In genomic region chr7:5776894-5777645, GRCh38 we compare ENCODE assay signal across 15 cellular contexts. TPM values are rescaled to one million over a fixed set of nuclear protein-coding genes. Genes with fewer than 3 reads are reported as not detected.
A peak's percentile ranks its signal among the peaks of the same experiment; 100 is the strongest.
DNase-seq lines count a peak whose midpoint lies in the region; ATAC-seq and FAIRE-seq lines count a peak whose summit lies in the region.
"Had no signal": no experiment of that assay in that cellular context is flagged by ENCODE, and none has a peak within 500 bp of the region (broad histone marks: within the 10 kb centered on the region; RNA-seq: fewer than 3 reads in every experiment).

No MANE protein-coding gene starts in this region.

- H3K27ac Mint-ChIP-seq in stimulated activated naive CD8-positive, alpha-beta T cell treated with anti-CD3 and anti-CD28 coated beads, Interleukin-15, Interleukin-2, amounts not matched to agents 100 ng/mL and 50 ng/mL, for 24 hours = peak overlapping the region; percentile 80
- H3K27ac Mint-ChIP-seq in T-helper 2 cell treated with Interferon-gamma antibody and Interleukin-4, amounts not matched to agents 5 μg/mL and 100 μg/mL, for 36 hours = peak overlapping the region; percentile 78
- peak overlapping the region; percentile 42 to 90 (median 80) for H3K27ac Mint-ChIP-seq in immature natural killer cell

- no peak overlapping the region for H3K14ac ChIP-seq in neuronal stem cell (ENCODE audit: low read length)

- WGBS in neuronal stem cell (ENCODE audit: extremely low coverage in 2 of 2, insufficient read length in 2 of 2, insufficient replicate concordance in 1 of 2), 2 donors = no CpG with 5 or more reads among the region's 9 CpGs

- H3K36me3 ChIP-seq in neuronal stem cell (replicated peaks in 1 of 2; ENCODE audit: control insufficient read depth in 2 of 2, insufficient read depth in 2 of 2, low read length in 2 of 2) = peaks cover 10 to 56% of the 10 kb centered on the region in 2 donors
- H3K36me3 ChIP-seq: left lung had no signal

- no peak overlapping the region for H3K23ac ChIP-seq in neuronal stem cell (ENCODE audit: low read depth, low read length, poor library complexity)

- H3K4me2 ChIP-seq in neuronal stem cell (ENCODE audit: insufficient read depth, low read length, poor library complexity, severe bottlenecking) = no peak overlapping the region

- no peaks in the 10 kb centered on the region for H3K9me3 ChIP-seq in neuronal stem cell (replicated peaks in 1 of 2; ENCODE audit: control insufficient read depth in 2 of 2, insufficient read depth in 1 of 2, low read depth in 1 of 2, low read length in 2 of 2)
- H3K9me3 ChIP-seq: left lung, SJCRH30 had no signal

- DNase-seq in stimulated activated naive CD8-positive, alpha-beta T cell treated with anti-CD3 and anti-CD28 coated beads, Interleukin-15, Interleukin-2, amounts not matched to agents 100 U/mL and 50 U/mL, for 24 hours = no peak
- no peak for DNase-seq in T-helper 2 cell treated with Interferon-gamma antibody and Interleukin-4, amounts not matched to agents 5 μg/mL and 100 μg/mL, for 36 hours (ENCODE audit: low spot score)
- peak in 1 of 3 donors; percentile 7 for DNase-seq in immature natural killer cell
- no peak for DNase-seq in urothelium cell line (ENCODE audit: low spot score)
- DNase-seq in NCI-H1436 treated with DMSO at 0.1 percent for 48 hours (lab: John Stamatoyannopoulos, UW) = no peak
- DNase-seq in neuronal stem cell (ENCODE audit: low spot score) = no peak
- no peak for DNase-seq in NCI-H510A (lab: John Stamatoyannopoulos, UW)
- DNase-seq: activated CD4-positive, CD25-positive, alpha-beta regulatory T cell treated with anti-CD3 and anti-CD28 coated beads, Interleukin-2, amount 50 U/mL, for 72 hours; left lung; NCI-H1092; NCI-H524; SJCRH30 had no signal

- H4K8ac ChIP-seq in neuronal stem cell (ENCODE audit: low read depth, low read length) = no peak overlapping the region

- no peak overlapping the region for H3K18ac ChIP-seq in neuronal stem cell (ENCODE audit: low read length)

- no peak overlapping the region for H2AFZ ChIP-seq in neuronal stem cell (ENCODE audit: low read length)
- H2AFZ ChIP-seq: parathyroid adenoma had no signal

- no peak overlapping the region for H3K4ac ChIP-seq in neuronal stem cell (ENCODE audit: low read length)

- no peak overlapping the region for H4K91ac ChIP-seq in neuronal stem cell (ENCODE audit: low read depth, low read length, poor library complexity)

- no peak overlapping the region for H2BK15ac ChIP-seq in neuronal stem cell (ENCODE audit: low read length)

- H2BK5ac ChIP-seq in neuronal stem cell (ENCODE audit: low read length) = no peak overlapping the region

- peaks cover 41% of the 10 kb centered on the region for H3K36me3 Mint-ChIP-seq in stimulated activated naive CD8-positive, alpha-beta T cell treated with anti-CD3 and anti-CD28 coated beads, Interleukin-15, Interleukin-2, amounts not matched to agents 100 ng/mL and 50 ng/mL, for 24 hours (ENCODE audit: low read depth)
- peaks cover 29% of the 10 kb centered on the region for H3K36me3 Mint-ChIP-seq in T-helper 2 cell treated with Interferon-gamma antibody and Interleukin-4, amounts not matched to agents 5 μg/mL and 100 μg/mL, for 36 hours (ENCODE audit: low read depth)
- H3K36me3 Mint-ChIP-seq in immature natural killer cell = no peaks in the 10 kb centered on the region

- no peaks in the 10 kb centered on the region for H3K27me3 ChIP-seq in neuronal stem cell (ENCODE audit: control insufficient read depth in 3 of 3, insufficient read depth in 3 of 3, low read depth in 1 of 3, low read length in 3 of 3)
- H3K27me3 ChIP-seq: left lung, SJCRH30 had no signal

- H2BK120ac ChIP-seq in neuronal stem cell (ENCODE audit: low read depth, low read length) = no peak overlapping the region

- H3K9me3 Mint-ChIP-seq in stimulated activated naive CD8-positive, alpha-beta T cell treated with anti-CD3 and anti-CD28 coated beads, Interleukin-15, Interleukin-2, amounts not matched to agents 100 ng/mL and 50 ng/mL, for 24 hours = no peaks in the 10 kb centered on the region
- no peaks in the 10 kb centered on the region for H3K9me3 Mint-ChIP-seq in T-helper 2 cell treated with Interferon-gamma antibody and Interleukin-4, amounts not matched to agents 5 μg/mL and 100 μg/mL, for 36 hours
- no peaks in the 10 kb centered on the region for H3K9me3 Mint-ChIP-seq in immature natural killer cell

- no peak overlapping the region for H3K27ac ChIP-seq in neuronal stem cell (replicated peaks; ENCODE audit: low read length)
- H3K27ac ChIP-seq: left lung, parathyroid adenoma, SJCRH30 had no signal

- no peaks in the 10 kb centered on the region for H3K27me3 Mint-ChIP-seq in stimulated activated naive CD8-positive, alpha-beta T cell treated with anti-CD3 and anti-CD28 coated beads, Interleukin-15, Interleukin-2, amounts not matched to agents 100 ng/mL and 50 ng/mL, for 24 hours
- H3K27me3 Mint-ChIP-seq in T-helper 2 cell treated with Interferon-gamma antibody and Interleukin-4, amounts not matched to agents 5 μg/mL and 100 μg/mL, for 36 hours (ENCODE audit: low read depth) = no peaks in the 10 kb centered on the region
- peaks cover 1 to 11% (median 7%) of the 10 kb centered on the region in 3 donors for H3K27me3 Mint-ChIP-seq in immature natural killer cell (ENCODE audit: low read depth in 3 of 3)

- H3K4me3 Mint-ChIP-seq in stimulated activated naive CD8-positive, alpha-beta T cell treated with anti-CD3 and anti-CD28 coated beads, Interleukin-15, Interleukin-2, amounts not matched to agents 100 ng/mL and 50 ng/mL, for 24 hours = peak overlapping the region; percentile 77
- H3K4me3 Mint-ChIP-seq in T-helper 2 cell treated with Interferon-gamma antibody and Interleukin-4, amounts not matched to agents 5 μg/mL and 100 μg/mL, for 36 hours = peak overlapping the region; percentile 85
- peak overlapping the region; percentile 43 to 77 (median 55) for H3K4me3 Mint-ChIP-seq in immature natural killer cell

- peaks cover 3 to 4% of the 10 kb centered on the region in 2 donors for H3K4me1 ChIP-seq in neuronal stem cell (ENCODE audit: control insufficient read depth in 2 of 2, insufficient read depth in 1 of 2, low read depth in 1 of 2, low read length in 2 of 2)

- FAIRE-seq in urothelium cell line (lab: Jason Lieb, UNC) = peak; percentile 46
- FAIRE-seq: endometrium had no signal

- no peak for ATAC-seq in stimulated activated naive CD8-positive, alpha-beta T cell treated with anti-CD3 and anti-CD28 coated beads, Interleukin-15, Interleukin-2, amounts not matched to agents 100 U/mL and 50 U/mL, for 24 hours
- ATAC-seq: left lung had no signal

- H3K79me1 ChIP-seq in neuronal stem cell (ENCODE audit: low read depth, low read length) = peaks cover 5% of the 10 kb centered on the region

- H3K4me3 ChIP-seq in neuronal stem cell (ENCODE audit: low read length in 2 of 2) = no peak overlapping the region
- H3K4me3 ChIP-seq: left lung, SJCRH30 had no signal

- no peak overlapping the region for H2BK12ac ChIP-seq in neuronal stem cell (ENCODE audit: low read length)

- H3K4me1 Mint-ChIP-seq in stimulated activated naive CD8-positive, alpha-beta T cell treated with anti-CD3 and anti-CD28 coated beads, Interleukin-15, Interleukin-2, amounts not matched to agents 100 ng/mL and 50 ng/mL, for 24 hours (ENCODE audit: low read depth) = peaks cover 82% of the 10 kb centered on the region
- peaks cover 50% of the 10 kb centered on the region for H3K4me1 Mint-ChIP-seq in T-helper 2 cell treated with Interferon-gamma antibody and Interleukin-4, amounts not matched to agents 5 μg/mL and 100 μg/mL, for 36 hours (ENCODE audit: low read depth)
- peaks cover 66 to 68% of the 10 kb centered on the region in 2 donors for H3K4me1 Mint-ChIP-seq in immature natural killer cell

- H3K9ac ChIP-seq in neuronal stem cell (ENCODE audit: low read depth, low read length, poor library complexity) = no peak overlapping the region
- H3K9ac ChIP-seq: parathyroid adenoma had no signal

- no peak overlapping the region for H2AK5ac ChIP-seq in neuronal stem cell (ENCODE audit: low read depth, low read length)

RNA-seq across cellular contexts. Expression of gene RNF216, which starts 4.4 kb away (rescaled TPM):
- 10 to 100 TPM in 2 of 3 donors, 1 to 10 TPM in 1; 4.8 to 35.7 (median 16.8) TPM for polyA plus RNA-seq in immature natural killer cell
- polyA plus RNA-seq in neuronal stem cell (2013, experiment 1 of 2) = 22.3 TPM
- polyA plus RNA-seq in neuronal stem cell (2013, experiment 2 of 2) = 22.5 TPM
